ENCODE assay signal across 13 cellular contexts in the genomic region with DNA sequence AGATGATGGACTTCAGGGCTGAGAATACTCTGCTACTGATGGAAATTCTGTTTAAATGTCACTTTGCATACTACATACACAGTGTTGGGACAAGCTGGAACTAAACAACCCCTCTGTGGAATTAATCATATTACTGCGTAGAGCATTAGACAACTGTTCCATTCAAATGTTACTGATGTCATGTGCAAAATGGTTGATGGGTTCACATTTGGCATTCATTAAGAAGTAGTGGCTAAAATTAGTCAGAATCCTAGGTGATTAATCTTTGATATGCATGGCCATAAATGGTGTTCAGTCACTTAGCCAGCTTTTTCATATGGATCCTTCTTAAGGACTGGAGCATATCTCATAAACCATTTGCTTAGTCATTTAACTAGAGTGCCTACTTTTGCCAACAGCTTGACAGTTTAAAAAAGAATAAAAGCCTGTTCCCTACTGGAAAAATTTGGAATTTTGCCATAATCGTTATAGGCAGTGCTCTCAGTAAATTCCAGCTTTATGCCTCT.
DNase-seq lines count a peak whose midpoint lies in the region; ATAC-seq and TF ChIP-seq lines count a peak whose summit lies in the region.
"Had no signal": no experiment of that assay in that cellular context is flagged by ENCODE, and none has a peak within 500 bp of the region (broad histone marks: within the 10 kb centered on the region; RNA-seq: fewer than 3 reads in every experiment).

No MANE protein-coding gene starts in this region.

- H3K27me3 ChIP-seq in left lung: no peaks in the 10 kb centered on the region

- peaks cover 0 to 8% of the 10 kb centered on the region in 2 donors for H3K4me1 ChIP-seq in left lung

- H3K4me3 ChIP-seq in astrocyte of the spinal cord (ENCODE audit: low read depth, low read length) (no peak overlapping the region), left lung (no peak overlapping the region)
- H3K4me3 ChIP-seq: HAP-1 had no signal

- no peaks in the 10 kb centered on the region for H3K9me3 ChIP-seq in left lung
- H3K9me3 ChIP-seq: HAP-1 had no signal

- in situ Hi-C loops in astrocyte of the spinal cord (cut with HindIII; ENCODE audit: low sequenced_read_pairs): no loop called here

- no peaks in the 10 kb centered on the region for H3K36me3 ChIP-seq in left lung
- H3K36me3 ChIP-seq: HAP-1 had no signal

- intact Hi-C loops in left lung (cut with DNase I): no loop called here

- peak; percentile 58 for ATAC-seq in left lung
- no peak for ATAC-seq in HG02938 (IDR thresholded peaks at IDR 0.05; ENCODE audit: unreplicated experiment)
- ATAC-seq: activated T-cell treated with anti-CD3 and anti-CD28 coated beads, Interleukin-2, amount 50 U/mL, for 72 hours had no signal

- DNase-seq in DMS 273 (lab: John Stamatoyannopoulos, UW; ENCODE audit: unreplicated experiment) (peak; percentile 52), NCI-H128 (lab: John Stamatoyannopoulos, UW; ENCODE audit: unreplicated experiment) (peak; percentile 65), astrocyte of the spinal cord (ENCODE audit: low read depth, low spot score) (peak; percentile 61), left lung (no peak), mesenteric fat pad (ENCODE audit: low spot score) (no peak), 8988T (no peak)
- DNase-seq in stimulated activated naive CD4-positive, alpha-beta T cell treated with Interleukin-2 at 50 U/mL for 16 hours (lab: John Stamatoyannopoulos, UW): no peak
- DNase-seq: activated T-cell treated with anti-CD3 and anti-CD28 coated beads, Interleukin-2, amount 50 U/mL, for 72 hours; dermis blood vessel endothelial cell; posterior cingulate gyrus; T1000 had no signal

- TF ChIP-seq CTCF in astrocyte of the spinal cord (IDR thresholded peaks at IDR 0.05; ENCODE audit: low read depth, low read length): no peak
- no peak for TF ChIP-seq CTCF in left lung (IDR thresholded peaks at IDR 0.05)

- no peak overlapping the region for H3K27ac ChIP-seq in left lung

Comparison
In these comparisons a context has a peak if more than half of its experiments do, and no peak if none do; other contexts are left out.
1. DNase-seq: peak in DMS 273 (single experiment), NCI-H128 (single experiment) and astrocyte of the spinal cord (single experiment); none in left lung (0 of 2), stimulated activated naive CD4-positive, alpha-beta T cell treated with Interleukin-2 at 50 U/mL for 16 hours (single experiment), mesenteric fat pad (single experiment) and 8988T (single experiment).